Comparison of ENCODE assay signal across 10 cellular contexts in the genomic region with DNA sequence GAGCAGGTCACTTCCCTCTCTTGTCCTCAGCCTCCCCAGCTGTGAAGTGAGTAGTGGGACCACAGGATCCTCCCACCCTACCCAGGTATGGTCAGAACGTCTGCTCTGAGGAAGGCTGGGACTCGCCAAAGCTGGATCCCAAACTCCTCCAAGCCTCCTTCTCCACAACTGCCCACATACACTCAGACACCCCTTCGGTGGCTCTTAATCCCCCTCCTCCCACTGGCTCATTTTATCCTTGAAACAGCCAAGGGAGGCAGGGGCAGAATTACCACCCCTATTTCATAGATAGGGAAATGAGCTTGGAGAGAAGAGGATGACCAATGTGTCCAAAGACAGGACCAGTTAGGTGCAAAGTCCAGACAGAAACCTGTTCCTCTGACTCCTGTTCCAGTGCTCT.
"Had no signal": no experiment of that assay in that cellular context is flagged by ENCODE, and none has a peak within 500 bp of the region (broad histone marks: within the 10 kb centered on the region; RNA-seq: fewer than 3 reads in every experiment).

No MANE protein-coding gene starts in this region.

- ATAC-seq: HepG2 had no signal

- H3K27ac ChIP-seq: GM23248 had no signal

- H3K9me3 Mint-ChIP-seq: IgD-negative memory B cell had no signal

- DNase-seq: GM23248, GOT3, H7, Karpas-422, KBM-7 had no signal

- H3K9ac ChIP-seq: GM23248, KMS-11 had no signal

- H3K4me3 ChIP-seq: GM23248, HAP-1 had no signal

- H3K9me3 ChIP-seq: HAP-1 had no signal

- H3K4me3 Mint-ChIP-seq: IgD-negative memory B cell had no signal

- FAIRE-seq: HepG2, HTR-8/SVneo had no signal

- H3K27me3 Mint-ChIP-seq: IgD-negative memory B cell had no signal

- H3K36me3 ChIP-seq: HAP-1 had no signal
